8 cellular contexts compared by ENCODE assay signal in genomic region chr1:47508900-47509488, GRCh38.
DNase-seq lines count a peak whose midpoint lies in the region; ATAC-seq and TF ChIP-seq lines count a peak whose summit lies in the region.

No MANE protein-coding gene starts in this region.

- ATAC-seq in Right ventricle myocardium superior (ENCODE audit: poor library complexity) (peak; percentile 22), Right ventricle myocardium inferior (no peak), upper lobe of right lung (no peak), HG03460 (IDR thresholded peaks at IDR 0.05; ENCODE audit: unreplicated experiment) (no peak)
- ATAC-seq in central memory CD8-positive, alpha-beta T cell (replicated peaks; ENCODE audit: extremely low read depth, poor library complexity, severe bottlenecking), result no peak

- intact Hi-C loops in Right ventricle myocardium superior (cut with DNase I), result no loop called here
- intact Hi-C loops in Right ventricle myocardium inferior (cut with DNase I), result no loop called here
- intact Hi-C loops in upper lobe of right lung (cut with DNase I), result no loop called here

- H3K36me3 ChIP-seq in mesodermal cell (ENCODE audit: control insufficient read depth, insufficient read depth, low read length) (no peaks in the 10 kb centered on the region), upper lobe of right lung (no peaks in the 10 kb centered on the region), WERI-Rb-1 (no peaks in the 10 kb centered on the region)

- H3K9me3 ChIP-seq in mesodermal cell (ENCODE audit: control insufficient read depth, low read length), result no peaks in the 10 kb centered on the region
- no peaks in the 10 kb centered on the region for H3K9me3 ChIP-seq in upper lobe of right lung
- H3K9me3 ChIP-seq in WERI-Rb-1 (ENCODE audit: severe bottlenecking), result peaks cover 3% of the 10 kb centered on the region

- TF ChIP-seq CTCF in upper lobe of right lung (IDR thresholded peaks at IDR 0.05) (no peak), WERI-Rb-1 (IDR thresholded peaks at IDR 0.05; ENCODE audit: low read depth, low read length) (no peak)

- H3K9me3 Mint-ChIP-seq in central memory CD8-positive, alpha-beta T cell, result no peaks in the 10 kb centered on the region

- peaks cover 7% of the 10 kb centered on the region for H3K4me1 ChIP-seq in mesodermal cell (ENCODE audit: control insufficient read depth, insufficient read depth, low read length, poor library complexity, severe bottlenecking)
- peaks cover 13% of the 10 kb centered on the region for H3K4me1 ChIP-seq in upper lobe of right lung

- DNase-seq in Right ventricle myocardium superior (no peak), Right ventricle myocardium inferior (ENCODE audit: missing footprints) (no peak), upper lobe of right lung (no peak), WERI-Rb-1 (no peak), SHP77 (lab: John Stamatoyannopoulos, UW) (no peak)
- no peak for DNase-seq in central memory CD8-positive, alpha-beta T cell (ENCODE audit: low spot score in 2 of 2)

- peaks cover 75% of the 10 kb centered on the region for H3K27me3 Mint-ChIP-seq in central memory CD8-positive, alpha-beta T cell

- H3K27me3 ChIP-seq in upper lobe of right lung (peaks cover 59% of the 10 kb centered on the region), WERI-Rb-1 (ENCODE audit: insufficient read depth, low read depth, severe bottlenecking) (peaks cover 84% of the 10 kb centered on the region)

- WGBS in mesodermal cell (ENCODE audit: insufficient coverage in 2 of 2), 2 experiments, result 1 to 8% methylated on average over 6 of the region's 12 CpGs

- no peak overlapping the region for H3K27ac ChIP-seq in mesodermal cell (ENCODE audit: low read depth, low read length, severe bottlenecking)
- no peak overlapping the region for H3K27ac ChIP-seq in upper lobe of right lung
- no peak overlapping the region for H3K27ac ChIP-seq in WERI-Rb-1

- no peaks in the 10 kb centered on the region for H3K4me1 Mint-ChIP-seq in central memory CD8-positive, alpha-beta T cell

- peak overlapping the region; percentile 26 for H3K4me3 ChIP-seq in mesodermal cell (ENCODE audit: extremely low read depth, insufficient read depth, low read length, poor library complexity, severe bottlenecking)
- peak overlapping the region; percentile 50 for H3K4me3 ChIP-seq in upper lobe of right lung
- no peak overlapping the region for H3K4me3 ChIP-seq in WERI-Rb-1 (ENCODE audit: low read depth, low read length)

- H3K4me3 Mint-ChIP-seq in central memory CD8-positive, alpha-beta T cell, result peak overlapping the region; percentile 68

- H3K27ac Mint-ChIP-seq in central memory CD8-positive, alpha-beta T cell (ENCODE audit: low read depth), result no peak overlapping the region

- H3K36me3 Mint-ChIP-seq in central memory CD8-positive, alpha-beta T cell (ENCODE audit: insufficient read depth), result no peaks in the 10 kb centered on the region
